Comparison of ENCODE assay signal across 11 cellular contexts in the genomic region with DNA sequence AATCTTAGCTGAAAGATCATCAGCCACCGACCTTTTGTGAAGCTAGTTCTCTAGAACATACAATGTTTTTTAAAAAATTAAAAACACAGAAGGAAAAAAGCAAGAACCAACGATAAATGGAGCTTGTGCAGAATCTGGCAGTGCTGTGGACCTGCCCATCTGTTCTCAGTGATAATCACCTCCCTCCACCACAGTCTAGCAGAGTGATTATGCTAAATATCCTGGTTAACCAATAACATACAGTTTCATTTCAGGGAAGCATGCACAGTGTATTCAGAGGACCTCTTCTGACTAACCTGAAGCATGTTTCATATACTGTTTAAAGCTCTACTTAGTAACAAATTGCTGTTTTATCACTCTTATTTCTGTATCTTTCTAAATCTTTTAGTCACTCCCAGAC.
A peak's percentile ranks its signal among the peaks of the same experiment; 100 is the strongest.
DNase-seq lines count a peak whose midpoint lies in the region; ATAC-seq and TF ChIP-seq lines count a peak whose summit lies in the region.
"Had no signal": no experiment of that assay in that cellular context is flagged by ENCODE, and none has a peak within 500 bp of the region (broad histone marks: within the 10 kb centered on the region; RNA-seq: fewer than 3 reads in every experiment).

No MANE protein-coding gene starts in this region.

- H3K27ac Mint-ChIP-seq in immature natural killer cell: no peak overlapping the region
- H3K27ac Mint-ChIP-seq: activated naive CD4-positive, alpha-beta T cell treated with anti-CD3 and anti-CD28 coated beads, Interleukin-2, amount 10 ng/mL, durations not matched to agents 7 days and 5 days; T-helper 2 cell treated with Interferon-gamma antibody and Interleukin-4, amounts not matched to agents 5 μg/mL and 100 μg/mL, for 36 hours had no signal

- H3K9me3 Mint-ChIP-seq in immature natural killer cell: peaks cover 0 to 4% (median 0%) of the 10 kb centered on the region in 6 donors
- H3K9me3 Mint-ChIP-seq: activated naive CD4-positive, alpha-beta T cell treated with anti-CD3 and anti-CD28 coated beads, Interleukin-2, amount 10 ng/mL, durations not matched to agents 7 days and 5 days; T-helper 2 cell treated with Interferon-gamma antibody and Interleukin-4, amounts not matched to agents 5 μg/mL and 100 μg/mL, for 36 hours had no signal

- TF ChIP-seq CTCF in omental fat pad (IDR thresholded peaks at IDR 0.05): no peak

- peak; percentile 74 for ATAC-seq in HG02623 (IDR thresholded peaks at IDR 0.05; ENCODE audit: unreplicated experiment)
- no peak for ATAC-seq in HG03469 (IDR thresholded peaks at IDR 0.05; ENCODE audit: unreplicated experiment)
- no peak for ATAC-seq in omental fat pad (ENCODE audit: low FRiP score)

- H3K27me3 Mint-ChIP-seq in immature natural killer cell (ENCODE audit: low read depth in 3 of 3): peaks cover 0 to 1% (median 0%) of the 10 kb centered on the region in 3 donors
- H3K27me3 Mint-ChIP-seq: activated naive CD4-positive, alpha-beta T cell treated with anti-CD3 and anti-CD28 coated beads, Interleukin-2, amount 10 ng/mL, durations not matched to agents 7 days and 5 days had no signal

- no peak overlapping the region for H3K4me3 Mint-ChIP-seq in immature natural killer cell
- H3K4me3 Mint-ChIP-seq: activated naive CD4-positive, alpha-beta T cell treated with anti-CD3 and anti-CD28 coated beads, Interleukin-2, amount 10 ng/mL, durations not matched to agents 7 days and 5 days; T-helper 2 cell treated with Interferon-gamma antibody and Interleukin-4, amounts not matched to agents 5 μg/mL and 100 μg/mL, for 36 hours had no signal

- H3K36me3 Mint-ChIP-seq in immature natural killer cell: no peaks in the 10 kb centered on the region
- H3K36me3 Mint-ChIP-seq: activated naive CD4-positive, alpha-beta T cell treated with anti-CD3 and anti-CD28 coated beads, Interleukin-2, amount 10 ng/mL, durations not matched to agents 7 days and 5 days had no signal

- DNase-seq in ELR (ENCODE audit: low read depth) (peak; percentile 1), NCI-H2107 (lab: John Stamatoyannopoulos, UW) (peak; percentile 31), fibroblast of peridontal ligament (ENCODE audit: extremely low read depth) (peak; percentile 33), immature natural killer cell (no peak), omental fat pad (ENCODE audit: low spot score) (no peak), AG08395 (ENCODE audit: low spot score) (no peak)
- DNase-seq: activated naive CD4-positive, alpha-beta T cell treated with anti-CD3 and anti-CD28 coated beads, Interleukin-2, amount 10 ng/mL, durations not matched to agents 7 days and 5 days; mesenchymal stem cell had no signal

- no peaks in the 10 kb centered on the region for H3K4me1 Mint-ChIP-seq in immature natural killer cell
- H3K4me1 Mint-ChIP-seq: activated naive CD4-positive, alpha-beta T cell treated with anti-CD3 and anti-CD28 coated beads, Interleukin-2, amount 10 ng/mL, durations not matched to agents 7 days and 5 days had no signal

Comparison
In these comparisons a context has a peak if more than half of its experiments do, and no peak if none do; other contexts are left out.
1. DNase-seq: peak in ELR (single experiment), NCI-H2107 (single experiment) and fibroblast of peridontal ligament (single experiment); none in immature natural killer cell (0 of 3), omental fat pad (single experiment) and AG08395 (single experiment).